1 cellular context compared by ENCODE assay signal in the genomic region with DNA sequence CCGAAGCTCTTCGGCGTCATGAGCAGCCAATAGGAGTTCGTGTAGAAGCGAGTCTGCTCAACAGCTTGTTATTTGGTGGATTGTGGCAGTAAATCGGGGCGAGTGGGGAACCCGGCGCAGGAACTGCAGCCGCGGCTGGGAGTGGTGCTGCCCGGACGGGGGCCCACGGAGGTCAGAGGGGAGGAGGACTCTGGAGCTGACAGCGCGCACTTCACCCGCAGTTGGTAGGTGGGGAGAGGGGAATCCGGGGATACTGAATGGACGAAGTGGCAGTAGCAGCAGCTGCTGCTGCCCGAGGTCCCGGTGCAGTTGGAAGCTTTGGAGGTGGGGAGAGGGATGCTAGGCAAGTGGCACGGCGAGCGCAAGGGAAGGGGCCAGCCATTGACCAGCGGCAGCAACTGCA.
TF ChIP-seq lines count a peak whose summit lies in the region.

A gene with protein sequence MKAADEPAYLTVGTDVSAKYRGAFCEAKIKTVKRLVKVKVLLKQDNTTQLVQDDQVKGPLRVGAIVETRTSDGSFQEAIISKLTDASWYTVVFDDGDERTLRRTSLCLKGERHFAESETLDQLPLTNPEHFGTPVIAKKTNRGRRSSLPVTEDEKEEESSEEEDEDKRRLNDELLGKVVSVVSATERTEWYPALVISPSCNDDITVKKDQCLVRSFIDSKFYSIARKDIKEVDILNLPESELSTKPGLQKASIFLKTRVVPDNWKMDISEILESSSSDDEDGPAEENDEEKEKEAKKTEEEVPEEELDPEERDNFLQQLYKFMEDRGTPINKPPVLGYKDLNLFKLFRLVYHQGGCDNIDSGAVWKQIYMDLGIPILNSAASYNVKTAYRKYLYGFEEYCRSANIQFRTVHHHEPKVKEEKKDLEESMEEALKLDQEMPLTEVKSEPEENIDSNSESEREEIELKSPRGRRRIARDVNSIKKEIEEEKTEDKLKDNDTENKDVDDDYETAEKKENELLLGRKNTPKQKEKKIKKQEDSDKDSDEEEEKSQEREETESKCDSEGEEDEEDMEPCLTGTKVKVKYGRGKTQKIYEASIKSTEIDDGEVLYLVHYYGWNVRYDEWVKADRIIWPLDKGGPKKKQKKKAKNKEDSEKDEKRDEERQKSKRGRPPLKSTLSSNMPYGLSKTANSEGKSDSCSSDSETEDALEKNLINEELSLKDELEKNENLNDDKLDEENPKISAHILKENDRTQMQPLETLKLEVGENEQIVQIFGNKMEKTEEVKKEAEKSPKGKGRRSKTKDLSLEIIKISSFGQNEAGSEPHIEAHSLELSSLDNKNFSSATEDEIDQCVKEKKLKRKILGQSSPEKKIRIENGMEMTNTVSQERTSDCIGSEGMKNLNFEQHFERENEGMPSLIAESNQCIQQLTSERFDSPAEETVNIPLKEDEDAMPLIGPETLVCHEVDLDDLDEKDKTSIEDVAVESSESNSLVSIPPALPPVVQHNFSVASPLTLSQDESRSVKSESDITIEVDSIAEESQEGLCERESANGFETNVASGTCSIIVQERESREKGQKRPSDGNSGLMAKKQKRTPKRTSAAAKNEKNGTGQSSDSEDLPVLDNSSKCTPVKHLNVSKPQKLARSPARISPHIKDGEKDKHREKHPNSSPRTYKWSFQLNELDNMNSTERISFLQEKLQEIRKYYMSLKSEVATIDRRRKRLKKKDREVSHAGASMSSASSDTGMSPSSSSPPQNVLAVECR (plus strand): TSS at position 79 of the 403 bp plus-strand sequence. CDS start 1,300 bp downstream, outside the sequence.

TF ChIP-seq in HepG2, 621 proteins besides CTCF, POLR2A, EP300 and RAD21 (continued from another document and continues in another):
- TF ChIP-seq, protein P1, sequence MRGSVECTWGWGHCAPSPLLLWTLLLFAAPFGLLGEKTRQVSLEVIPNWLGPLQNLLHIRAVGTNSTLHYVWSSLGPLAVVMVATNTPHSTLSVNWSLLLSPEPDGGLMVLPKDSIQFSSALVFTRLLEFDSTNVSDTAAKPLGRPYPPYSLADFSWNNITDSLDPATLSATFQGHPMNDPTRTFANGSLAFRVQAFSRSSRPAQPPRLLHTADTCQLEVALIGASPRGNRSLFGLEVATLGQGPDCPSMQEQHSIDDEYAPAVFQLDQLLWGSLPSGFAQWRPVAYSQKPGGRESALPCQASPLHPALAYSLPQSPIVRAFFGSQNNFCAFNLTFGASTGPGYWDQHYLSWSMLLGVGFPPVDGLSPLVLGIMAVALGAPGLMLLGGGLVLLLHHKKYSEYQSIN (CRISPR knock-in tag; IDR thresholded peaks at IDR 0.05; ENCODE audit: borderline replicate concordance) = no peak
- TF ChIP-seq CREM (IDR thresholded peaks at IDR 0.05) (peak; percentile 36), CREM (CRISPR knock-in tag; IDR thresholded peaks at IDR 0.05) (no peak), SIX4 (CRISPR knock-in tag; IDR thresholded peaks at IDR 0.05) (no peak), HHEX (CRISPR knock-in tag; IDR thresholded peaks at IDR 0.05) (no peak), RBFOX2 (IDR thresholded peaks at IDR 0.05; ENCODE audit: low read depth, low read length) (peak; percentile 68; the same call in 1 of the 2 replicates), NR2F6 (IDR thresholded peaks at IDR 0.05) (no peak), NR2F6 (CRISPR knock-in tag; IDR thresholded peaks at IDR 0.05) (no peak), SALL1 (CRISPR knock-in tag; IDR thresholded peaks at IDR 0.05) (peak; percentile 33; the same call in 1 of the 2 replicates), EZH2 (conservative IDR thresholded peaks at IDR 0.05; ENCODE audit: low read depth, low read length) (no peak), ZNF605 (CRISPR knock-in tag; IDR thresholded peaks at IDR 0.05) (0 out of 2 replicates have a peak, but pooled peaks have one; percentile 64), GABPB1 (CRISPR knock-in tag; IDR thresholded peaks at IDR 0.05) (no peak), ZNF224 (CRISPR knock-in tag; IDR thresholded peaks at IDR 0.05) (no peak), ZNF567 (CRISPR knock-in tag; IDR thresholded peaks at IDR 0.05; ENCODE audit: borderline replicate concordance) (no peak), KLF11 (CRISPR knock-in tag; IDR thresholded peaks at IDR 0.05) (no peak), MZF1 (CRISPR knock-in tag; IDR thresholded peaks at IDR 0.05; ENCODE audit: borderline replicate concordance) (no peak), ZNF138 (CRISPR knock-in tag; IDR thresholded peaks at IDR 0.05; ENCODE audit: low read depth) (0 out of 2 replicates have a peak, but pooled peaks have one; percentile 41), ZFP82 (CRISPR knock-in tag; IDR thresholded peaks at IDR 0.05; ENCODE audit: borderline replicate concordance) (no peak), ZNF274 (CRISPR knock-in tag; IDR thresholded peaks at IDR 0.05) (no peak; the same call in 1 of the 2 replicates), ZNF460 (CRISPR knock-in tag; IDR thresholded peaks at IDR 0.05; ENCODE audit: borderline replicate concordance) (no peak), YY1 (IDR thresholded peaks at IDR 0.05; ENCODE audit: insufficient read depth, insufficient replicate concordance, low read depth, low read length) (no peak), ZNF33B (CRISPR knock-in tag; IDR thresholded peaks at IDR 0.05) (no peak), AHR (CRISPR knock-in tag; IDR thresholded peaks at IDR 0.05) (peak; percentile 71; the same call in 1 of the 2 replicates), ZBTB7B (CRISPR knock-in tag; IDR thresholded peaks at IDR 0.05) (no peak), FOXK1 (CRISPR knock-in tag; IDR thresholded peaks at IDR 0.05; ENCODE audit: borderline replicate concordance, low read depth) (no peak; the same call in 1 of the 2 replicates), POLR2AphosphoS2 (IDR thresholded peaks at IDR 0.05; ENCODE audit: low read depth, low read length) (no peak), ZNF496 (CRISPR knock-in tag; IDR thresholded peaks at IDR 0.05; ENCODE audit: insufficient replicate concordance) (no peak), ZNF780A (CRISPR knock-in tag; IDR thresholded peaks at IDR 0.05) (0 out of 2 replicates have a peak, but pooled peaks have one; percentile 32), BHLHE40 (IDR thresholded peaks at IDR 0.05; ENCODE audit: low read length) (no peak), TCF7 (IDR thresholded peaks at IDR 0.05; ENCODE audit: low read depth) (no peak), ZNF20 (CRISPR knock-in tag; IDR thresholded peaks at IDR 0.05) (no peak), NCOA2 (CRISPR knock-in tag; IDR thresholded peaks at IDR 0.05) (no peak), U2AF2 (IDR thresholded peaks at IDR 0.05; ENCODE audit: low read depth, low read length) (no peak), ZBTB21 (CRISPR knock-in tag; IDR thresholded peaks at IDR 0.05) (no peak), PHF5A (CRISPR knock-in tag; IDR thresholded peaks at IDR 0.05; ENCODE audit: low read depth, unreplicated experiment) (no peak), ZFX (CRISPR knock-in tag; IDR thresholded peaks at IDR 0.05; ENCODE audit: low read depth) (peak; percentile 32; the same call in 1 of the 2 replicates), MBNL3 (CRISPR knock-in tag; conservative IDR thresholded peaks at IDR 0.05) (no peak), SNAPC2 (CRISPR knock-in tag; IDR thresholded peaks at IDR 0.05) (0 out of 2 replicates have a peak, but pooled peaks have one; percentile 53), FOXO1 (CRISPR knock-in tag; IDR thresholded peaks at IDR 0.05) (no peak; the same call in 1 of the 2 replicates), GLI4 (CRISPR knock-in tag; IDR thresholded peaks at IDR 0.05; ENCODE audit: borderline replicate concordance) (no peak), ZNF205 (CRISPR knock-in tag; IDR thresholded peaks at IDR 0.05) (no peak), SUZ12 (IDR thresholded peaks at IDR 0.05; ENCODE audit: low read depth, low read length) (no peak), ZNF430 (CRISPR knock-in tag; IDR thresholded peaks at IDR 0.05) (0 out of 2 replicates have a peak, but pooled peaks have one; percentile 7), SP5 (CRISPR knock-in tag; IDR thresholded peaks at IDR 0.05; ENCODE audit: borderline replicate concordance, low read depth) (no peak), KMT2B (CRISPR knock-in tag; IDR thresholded peaks at IDR 0.05) (peak; percentile 42; the same call in 1 of the 2 replicates)
- TF ChIP-seq, protein P2, sequence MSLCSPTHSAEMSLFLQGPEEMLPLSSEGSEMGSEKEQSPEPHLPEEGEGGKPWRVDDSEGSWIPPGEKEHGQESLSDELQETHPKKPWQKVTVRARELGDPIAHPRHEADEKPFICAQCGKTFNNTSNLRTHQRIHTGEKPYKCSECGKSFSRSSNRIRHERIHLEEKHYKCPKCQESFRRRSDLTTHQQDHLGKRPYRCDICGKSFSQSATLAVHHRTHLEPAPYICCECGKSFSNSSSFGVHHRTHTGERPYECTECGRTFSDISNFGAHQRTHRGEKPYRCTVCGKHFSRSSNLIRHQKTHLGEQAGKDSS (CRISPR knock-in tag; IDR thresholded peaks at IDR 0.05; ENCODE audit: borderline replicate concordance, low read depth) = no peak
- TF ChIP-seq, protein P3, sequence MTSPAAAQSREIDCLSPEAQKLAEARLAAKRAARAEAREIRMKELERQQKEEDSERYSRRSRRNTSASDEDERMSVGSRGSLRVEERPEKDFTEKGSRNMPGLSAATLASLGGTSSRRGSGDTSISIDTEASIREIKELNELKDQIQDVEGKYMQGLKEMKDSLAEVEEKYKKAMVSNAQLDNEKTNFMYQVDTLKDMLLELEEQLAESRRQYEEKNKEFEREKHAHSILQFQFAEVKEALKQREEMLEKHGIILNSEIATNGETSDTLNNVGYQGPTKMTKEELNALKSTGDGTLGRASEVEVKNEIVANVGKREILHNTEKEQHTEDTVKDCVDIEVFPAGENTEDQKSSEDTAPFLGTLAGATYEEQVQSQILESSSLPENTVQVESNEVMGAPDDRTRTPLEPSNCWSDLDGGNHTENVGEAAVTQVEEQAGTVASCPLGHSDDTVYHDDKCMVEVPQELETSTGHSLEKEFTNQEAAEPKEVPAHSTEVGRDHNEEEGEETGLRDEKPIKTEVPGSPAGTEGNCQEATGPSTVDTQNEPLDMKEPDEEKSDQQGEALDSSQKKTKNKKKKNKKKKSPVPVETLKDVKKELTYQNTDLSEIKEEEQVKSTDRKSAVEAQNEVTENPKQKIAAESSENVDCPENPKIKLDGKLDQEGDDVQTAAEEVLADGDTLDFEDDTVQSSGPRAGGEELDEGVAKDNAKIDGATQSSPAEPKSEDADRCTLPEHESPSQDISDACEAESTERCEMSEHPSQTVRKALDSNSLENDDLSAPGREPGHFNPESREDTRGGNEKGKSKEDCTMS (CRISPR knock-in tag; conservative IDR thresholded peaks at IDR 0.05) = no peak
- TF ChIP-seq, protein P4, sequence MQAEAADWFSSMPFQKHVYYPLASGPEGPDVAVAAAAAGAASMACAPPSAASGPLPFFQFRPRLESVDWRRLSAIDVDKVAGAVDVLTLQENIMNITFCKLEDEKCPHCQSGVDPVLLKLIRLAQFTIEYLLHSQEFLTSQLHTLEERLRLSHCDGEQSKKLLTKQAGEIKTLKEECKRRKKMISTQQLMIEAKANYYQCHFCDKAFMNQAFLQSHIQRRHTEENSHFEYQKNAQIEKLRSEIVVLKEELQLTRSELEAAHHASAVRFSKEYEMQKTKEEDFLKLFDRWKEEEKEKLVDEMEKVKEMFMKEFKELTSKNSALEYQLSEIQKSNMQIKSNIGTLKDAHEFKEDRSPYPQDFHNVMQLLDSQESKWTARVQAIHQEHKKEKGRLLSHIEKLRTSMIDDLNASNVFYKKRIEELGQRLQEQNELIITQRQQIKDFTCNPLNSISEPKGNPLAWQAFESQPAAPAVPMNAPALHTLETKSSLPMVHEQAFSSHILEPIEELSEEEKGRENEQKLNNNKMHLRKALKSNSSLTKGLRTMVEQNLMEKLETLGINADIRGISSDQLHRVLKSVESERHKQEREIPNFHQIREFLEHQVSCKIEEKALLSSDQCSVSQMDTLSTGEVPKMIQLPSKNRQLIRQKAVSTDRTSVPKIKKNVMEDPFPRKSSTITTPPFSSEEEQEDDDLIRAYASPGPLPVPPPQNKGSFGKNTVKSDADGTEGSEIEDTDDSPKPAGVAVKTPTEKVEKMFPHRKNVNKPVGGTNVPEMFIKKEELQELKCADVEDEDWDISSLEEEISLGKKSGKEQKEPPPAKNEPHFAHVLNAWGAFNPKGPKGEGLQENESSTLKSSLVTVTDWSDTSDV (CRISPR knock-in tag; IDR thresholded peaks at IDR 0.05) = no peak
- TF ChIP-seq, protein P5, sequence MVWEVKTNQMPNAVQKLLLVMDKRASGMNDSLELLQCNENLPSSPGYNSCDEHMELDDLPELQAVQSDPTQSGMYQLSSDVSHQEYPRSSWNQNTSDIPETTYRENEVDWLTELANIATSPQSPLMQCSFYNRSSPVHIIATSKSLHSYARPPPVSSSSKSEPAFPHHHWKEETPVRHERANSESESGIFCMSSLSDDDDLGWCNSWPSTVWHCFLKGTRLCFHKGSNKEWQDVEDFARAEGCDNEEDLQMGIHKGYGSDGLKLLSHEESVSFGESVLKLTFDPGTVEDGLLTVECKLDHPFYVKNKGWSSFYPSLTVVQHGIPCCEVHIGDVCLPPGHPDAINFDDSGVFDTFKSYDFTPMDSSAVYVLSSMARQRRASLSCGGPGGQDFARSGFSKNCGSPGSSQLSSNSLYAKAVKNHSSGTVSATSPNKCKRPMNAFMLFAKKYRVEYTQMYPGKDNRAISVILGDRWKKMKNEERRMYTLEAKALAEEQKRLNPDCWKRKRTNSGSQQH (CRISPR knock-in tag; IDR thresholded peaks at IDR 0.05; ENCODE audit: low read depth) = 0 out of 2 replicates have a peak, but pooled peaks have one; percentile 62
- TF ChIP-seq, protein P6, sequence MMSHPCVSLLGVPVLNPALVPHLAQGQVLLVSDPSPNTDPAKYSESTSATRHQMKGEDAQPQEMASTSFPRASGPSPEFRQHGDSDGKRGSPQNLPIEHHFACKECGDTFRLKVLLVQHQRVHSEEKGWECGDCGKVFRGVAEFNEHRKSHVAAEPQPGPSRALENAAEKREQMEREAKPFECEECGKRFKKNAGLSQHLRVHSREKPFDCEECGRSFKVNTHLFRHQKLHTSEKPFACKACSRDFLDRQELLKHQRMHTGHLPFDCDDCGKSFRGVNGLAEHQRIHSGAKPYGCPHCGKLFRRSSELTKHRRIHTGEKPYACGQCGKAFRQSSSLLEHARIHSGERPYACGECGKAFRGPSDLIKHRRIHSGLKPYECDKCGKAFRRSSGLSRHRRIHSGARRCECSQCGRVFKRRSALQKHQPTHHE (CRISPR knock-in tag; IDR thresholded peaks at IDR 0.05; ENCODE audit: borderline replicate concordance) = no peak
